1 cellular context compared by ENCODE assay signal in the genomic region with DNA sequence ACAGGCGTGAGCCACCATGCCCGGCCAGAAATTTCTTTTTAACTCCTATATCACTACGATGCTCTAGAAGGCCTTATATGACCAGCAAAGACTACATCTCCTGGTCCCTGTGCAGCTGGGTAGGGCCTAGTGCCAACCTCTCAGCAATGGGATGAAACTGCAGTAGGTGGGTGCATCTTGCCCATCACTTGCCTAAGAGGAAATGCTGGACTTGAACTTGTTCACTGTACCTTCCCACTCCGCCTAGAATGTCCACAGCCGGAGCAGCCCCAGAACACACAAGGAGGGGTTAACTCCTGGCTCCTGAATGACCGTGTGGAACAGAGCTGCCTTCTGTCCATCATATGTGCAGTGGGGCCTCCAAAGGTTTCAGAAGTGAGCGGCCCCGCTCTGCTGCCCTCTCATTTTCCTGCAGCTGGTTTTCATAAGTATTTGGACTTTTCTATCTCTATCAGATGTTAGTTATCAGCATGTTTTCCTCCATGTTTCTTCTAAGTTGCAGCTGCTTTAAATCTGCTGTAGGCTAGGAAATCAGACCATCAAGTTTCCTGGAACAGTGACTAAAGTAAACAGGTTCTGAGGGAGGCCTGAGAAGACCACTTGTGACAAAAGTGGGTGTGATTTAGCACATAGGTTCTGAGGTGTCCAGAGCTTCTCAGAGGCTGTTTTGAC.
TF ChIP-seq lines count a peak whose summit lies in the region.

No MANE protein-coding gene starts in this region.

TF ChIP-seq in K562, 482 proteins besides CTCF, POLR2A, EP300 and RAD21 (continued from another document and continues in another):
- TF ChIP-seq, protein P1, sequence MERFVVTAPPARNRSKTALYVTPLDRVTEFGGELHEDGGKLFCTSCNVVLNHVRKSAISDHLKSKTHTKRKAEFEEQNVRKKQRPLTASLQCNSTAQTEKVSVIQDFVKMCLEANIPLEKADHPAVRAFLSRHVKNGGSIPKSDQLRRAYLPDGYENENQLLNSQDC (CRISPR knock-in tag; IDR thresholded peaks at IDR 0.05), result no peak
- no peak for TF ChIP-seq RBM39 (optimal IDR thresholded peaks at IDR 0.05; ENCODE audit: low read depth, low read length)
- TF ChIP-seq, protein P2, sequence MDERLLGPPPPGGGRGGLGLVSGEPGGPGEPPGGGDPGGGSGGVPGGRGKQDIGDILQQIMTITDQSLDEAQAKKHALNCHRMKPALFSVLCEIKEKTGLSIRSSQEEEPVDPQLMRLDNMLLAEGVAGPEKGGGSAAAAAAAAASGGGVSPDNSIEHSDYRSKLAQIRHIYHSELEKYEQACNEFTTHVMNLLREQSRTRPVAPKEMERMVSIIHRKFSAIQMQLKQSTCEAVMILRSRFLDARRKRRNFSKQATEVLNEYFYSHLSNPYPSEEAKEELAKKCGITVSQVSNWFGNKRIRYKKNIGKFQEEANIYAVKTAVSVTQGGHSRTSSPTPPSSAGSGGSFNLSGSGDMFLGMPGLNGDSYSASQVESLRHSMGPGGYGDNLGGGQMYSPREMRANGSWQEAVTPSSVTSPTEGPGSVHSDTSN (CRISPR knock-in tag; IDR thresholded peaks at IDR 0.05; ENCODE audit: low read depth), result no peak
- TF ChIP-seq, protein P2 (tag; conservative IDR thresholded peaks at IDR 0.05; ENCODE audit: low read depth), result 0 out of 2 replicates have a peak, but pooled peaks have one; percentile 30
- no peak for TF ChIP-seq ZNF316 (IDR thresholded peaks at IDR 0.05)
- no peak for TF ChIP-seq RBBP5 (IDR thresholded peaks at IDR 0.05; ENCODE audit: borderline replicate concordance, insufficient read depth, low read length, poor library complexity, severe bottlenecking)
- TF ChIP-seq, protein P3, sequence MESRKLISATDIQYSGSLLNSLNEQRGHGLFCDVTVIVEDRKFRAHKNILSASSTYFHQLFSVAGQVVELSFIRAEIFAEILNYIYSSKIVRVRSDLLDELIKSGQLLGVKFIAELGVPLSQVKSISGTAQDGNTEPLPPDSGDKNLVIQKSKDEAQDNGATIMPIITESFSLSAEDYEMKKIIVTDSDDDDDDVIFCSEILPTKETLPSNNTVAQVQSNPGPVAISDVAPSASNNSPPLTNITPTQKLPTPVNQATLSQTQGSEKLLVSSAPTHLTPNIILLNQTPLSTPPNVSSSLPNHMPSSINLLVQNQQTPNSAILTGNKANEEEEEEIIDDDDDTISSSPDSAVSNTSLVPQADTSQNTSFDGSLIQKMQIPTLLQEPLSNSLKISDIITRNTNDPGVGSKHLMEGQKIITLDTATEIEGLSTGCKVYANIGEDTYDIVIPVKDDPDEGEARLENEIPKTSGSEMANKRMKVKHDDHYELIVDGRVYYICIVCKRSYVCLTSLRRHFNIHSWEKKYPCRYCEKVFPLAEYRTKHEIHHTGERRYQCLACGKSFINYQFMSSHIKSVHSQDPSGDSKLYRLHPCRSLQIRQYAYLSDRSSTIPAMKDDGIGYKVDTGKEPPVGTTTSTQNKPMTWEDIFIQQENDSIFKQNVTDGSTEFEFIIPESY (CRISPR knock-in tag; IDR thresholded peaks at IDR 0.05), result 0 out of 2 replicates have a peak, but pooled peaks have one; percentile 13
- TF ChIP-seq NRF1 (conservative IDR thresholded peaks at IDR 0.05 in 1 of 2, IDR thresholded peaks at IDR 0.05 in 1 of 2), result no peak; a peak in 1 of 4 replicates
- no peak for TF ChIP-seq ZNF324 (CRISPR knock-in tag; IDR thresholded peaks at IDR 0.05)
- TF ChIP-seq ZFX (CRISPR knock-in tag; IDR thresholded peaks at IDR 0.05), result no peak
- TF ChIP-seq TAF9B (IDR thresholded peaks at IDR 0.05; ENCODE audit: partially characterized antibody), result peak; percentile 43
- 0 out of 2 replicates have a peak, but pooled peaks have one; percentile 37 for TF ChIP-seq TRIM28 (IDR thresholded peaks at IDR 0.05)
- peak; percentile 20; the same call in 1 of the 2 replicates for TF ChIP-seq DPF2 (IDR thresholded peaks at IDR 0.05)
- TF ChIP-seq ZNF766 (CRISPR knock-in tag; conservative IDR thresholded peaks at IDR 0.05), result 0 out of 2 replicates have a peak, but pooled peaks have one; percentile 20
- 0 out of 2 replicates have a peak, but pooled peaks have one; percentile 24 for TF ChIP-seq E2F3 (CRISPR knock-in tag; IDR thresholded peaks at IDR 0.05)
- 0 out of 2 replicates have a peak, but pooled peaks have one; percentile 11 for TF ChIP-seq CTBP1 (IDR thresholded peaks at IDR 0.05; ENCODE audit: borderline replicate concordance)
- TF ChIP-seq BCL6 (CRISPR knock-in tag; IDR thresholded peaks at IDR 0.05), result no peak
- no peak for TF ChIP-seq FOS (IDR thresholded peaks at IDR 0.05; ENCODE audit: extremely low read depth, insufficient read length)
- TF ChIP-seq TBL1XR1 (IDR thresholded peaks at IDR 0.05; ENCODE audit: low read length in 2 of 2), result 0 out of 4 replicates have a peak, but pooled peaks of 1 of the 2 experiments have one; percentile 21
- TF ChIP-seq SIX5 (IDR thresholded peaks at IDR 0.05; ENCODE audit: borderline replicate concordance in 1 of 2, insufficient read depth in 1 of 2, low read depth in 1 of 2, low read length in 2 of 2), result no peak
- TF ChIP-seq MTA2 (IDR thresholded peaks at IDR 0.05; ENCODE audit: low read depth), result no peak
- TF ChIP-seq JUND (IDR thresholded peaks at IDR 0.05; ENCODE audit: borderline replicate concordance, low read depth, low read length), result peak; percentile 26; the same call in 1 of the 2 replicates
- TF ChIP-seq JUND (tag; IDR thresholded peaks at IDR 0.05; ENCODE audit: borderline replicate concordance, low read depth, low read length), result peak; percentile 37; the same call in 1 of the 3 replicates
- no peak for TF ChIP-seq ZFP36 (IDR thresholded peaks at IDR 0.05; ENCODE audit: low read depth, low read length, partially characterized antibody)
- no peak for TF ChIP-seq TFAM (CRISPR knock-in tag; conservative IDR thresholded peaks at IDR 0.05)
- TF ChIP-seq, protein P4, sequence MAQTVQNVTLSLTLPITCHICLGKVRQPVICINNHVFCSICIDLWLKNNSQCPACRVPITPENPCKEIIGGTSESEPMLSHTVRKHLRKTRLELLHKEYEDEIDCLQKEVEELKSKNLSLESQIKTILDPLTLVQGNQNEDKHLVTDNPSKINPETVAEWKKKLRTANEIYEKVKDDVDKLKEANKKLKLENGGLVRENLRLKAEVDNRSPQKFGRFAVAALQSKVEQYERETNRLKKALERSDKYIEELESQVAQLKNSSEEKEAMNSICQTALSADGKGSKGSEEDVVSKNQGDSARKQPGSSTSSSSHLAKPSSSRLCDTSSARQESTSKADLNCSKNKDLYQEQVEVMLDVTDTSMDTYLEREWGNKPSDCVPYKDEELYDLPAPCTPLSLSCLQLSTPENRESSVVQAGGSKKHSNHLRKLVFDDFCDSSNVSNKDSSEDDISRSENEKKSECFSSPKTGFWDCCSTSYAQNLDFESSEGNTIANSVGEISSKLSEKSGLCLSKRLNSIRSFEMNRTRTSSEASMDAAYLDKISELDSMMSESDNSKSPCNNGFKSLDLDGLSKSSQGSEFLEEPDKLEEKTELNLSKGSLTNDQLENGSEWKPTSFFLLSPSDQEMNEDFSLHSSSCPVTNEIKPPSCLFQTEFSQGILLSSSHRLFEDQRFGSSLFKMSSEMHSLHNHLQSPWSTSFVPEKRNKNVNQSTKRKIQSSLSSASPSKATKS (CRISPR knock-in tag; IDR thresholded peaks at IDR 0.05), result no peak
- no peak for TF ChIP-seq HOXB6 (CRISPR knock-in tag; IDR thresholded peaks at IDR 0.05; ENCODE audit: borderline replicate concordance)
- TF ChIP-seq SP2 (IDR thresholded peaks at IDR 0.05; ENCODE audit: extremely low read depth, low read depth, low read length, poor library complexity, severe bottlenecking), result no peak
- peak; percentile 35; the same call in 1 of the 2 replicates for TF ChIP-seq CBFA2T3 (IDR thresholded peaks at IDR 0.05)
- no peak for TF ChIP-seq ETV6 (IDR thresholded peaks at IDR 0.05; ENCODE audit: borderline replicate concordance in 1 of 2, low read depth in 2 of 2, low read length in 1 of 2)
- no peak for TF ChIP-seq ETV6 (CRISPR knock-in tag; IDR thresholded peaks at IDR 0.05; ENCODE audit: borderline replicate concordance)
- TF ChIP-seq NBN (IDR thresholded peaks at IDR 0.05; ENCODE audit: low read depth), result no peak
- peak; percentile 14; the same call in 1 of the 2 replicates for TF ChIP-seq CXXC5 (CRISPR knock-in tag; IDR thresholded peaks at IDR 0.05)
- TF ChIP-seq RCOR1 (IDR thresholded peaks at IDR 0.05; ENCODE audit: borderline replicate concordance in 1 of 2, low read depth in 2 of 2, low read length in 2 of 2), result peak in 1 of 2 experiments; percentile 75; a peak in 2 of 4 replicates
- no peak for TF ChIP-seq GABPA (tag; conservative IDR thresholded peaks at IDR 0.05; ENCODE audit: low read depth)
- TF ChIP-seq MEF2D (tag; conservative IDR thresholded peaks at IDR 0.05; ENCODE audit: low read depth), result no peak
- TF ChIP-seq, protein P5, sequence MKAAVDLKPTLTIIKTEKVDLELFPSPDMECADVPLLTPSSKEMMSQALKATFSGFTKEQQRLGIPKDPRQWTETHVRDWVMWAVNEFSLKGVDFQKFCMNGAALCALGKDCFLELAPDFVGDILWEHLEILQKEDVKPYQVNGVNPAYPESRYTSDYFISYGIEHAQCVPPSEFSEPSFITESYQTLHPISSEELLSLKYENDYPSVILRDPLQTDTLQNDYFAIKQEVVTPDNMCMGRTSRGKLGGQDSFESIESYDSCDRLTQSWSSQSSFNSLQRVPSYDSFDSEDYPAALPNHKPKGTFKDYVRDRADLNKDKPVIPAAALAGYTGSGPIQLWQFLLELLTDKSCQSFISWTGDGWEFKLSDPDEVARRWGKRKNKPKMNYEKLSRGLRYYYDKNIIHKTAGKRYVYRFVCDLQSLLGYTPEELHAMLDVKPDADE (conservative IDR thresholded peaks at IDR 0.05; ENCODE audit: control insufficient read depth, low read depth, low read length), result no peak
- no peak for TF ChIP-seq XRCC3 (IDR thresholded peaks at IDR 0.05)
- TF ChIP-seq BRD4 (IDR thresholded peaks at IDR 0.05), result 0 out of 2 replicates have a peak, but pooled peaks have one; percentile 24
- TF ChIP-seq DIDO1 (tag; IDR thresholded peaks at IDR 0.05; ENCODE audit: low read depth), result no peak
- TF ChIP-seq, protein P6, sequence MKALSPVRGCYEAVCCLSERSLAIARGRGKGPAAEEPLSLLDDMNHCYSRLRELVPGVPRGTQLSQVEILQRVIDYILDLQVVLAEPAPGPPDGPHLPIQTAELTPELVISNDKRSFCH (CRISPR knock-in tag; IDR thresholded peaks at IDR 0.05), result no peak
- TF ChIP-seq, protein P6 (tag; IDR thresholded peaks at IDR 0.05), result no peak
- TF ChIP-seq, protein P7, sequence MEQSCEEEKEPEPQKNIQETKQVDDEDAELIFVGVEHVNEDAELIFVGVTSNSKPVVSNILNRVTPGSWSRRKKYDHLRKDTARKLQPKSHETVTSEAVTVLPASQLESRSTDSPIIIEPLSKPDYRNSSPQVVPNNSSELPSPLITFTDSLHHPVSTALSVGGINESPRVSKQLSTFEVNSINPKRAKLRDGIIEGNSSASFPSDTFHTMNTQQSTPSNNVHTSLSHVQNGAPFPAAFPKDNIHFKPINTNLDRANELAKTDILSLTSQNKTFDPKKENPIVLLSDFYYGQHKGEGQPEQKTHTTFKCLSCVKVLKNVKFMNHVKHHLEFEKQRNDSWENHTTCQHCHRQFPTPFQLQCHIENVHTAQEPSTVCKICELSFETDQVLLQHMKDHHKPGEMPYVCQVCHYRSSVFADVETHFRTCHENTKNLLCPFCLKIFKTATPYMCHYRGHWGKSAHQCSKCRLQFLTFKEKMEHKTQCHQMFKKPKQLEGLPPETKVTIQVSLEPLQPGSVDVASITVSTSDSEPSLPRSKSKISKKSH (CRISPR knock-in tag; IDR thresholded peaks at IDR 0.05), result no peak
- no peak for TF ChIP-seq NFYB (IDR thresholded peaks at IDR 0.05; ENCODE audit: extremely low read depth, insufficient read length)
- TF ChIP-seq FOXK2 (conservative IDR thresholded peaks at IDR 0.05 in 1 of 2, IDR thresholded peaks at IDR 0.05 in 1 of 2; ENCODE audit: low read depth in 2 of 2), result peak; percentile 42 to 66; a peak in 3 of 4 replicates
- TF ChIP-seq, protein P8, sequence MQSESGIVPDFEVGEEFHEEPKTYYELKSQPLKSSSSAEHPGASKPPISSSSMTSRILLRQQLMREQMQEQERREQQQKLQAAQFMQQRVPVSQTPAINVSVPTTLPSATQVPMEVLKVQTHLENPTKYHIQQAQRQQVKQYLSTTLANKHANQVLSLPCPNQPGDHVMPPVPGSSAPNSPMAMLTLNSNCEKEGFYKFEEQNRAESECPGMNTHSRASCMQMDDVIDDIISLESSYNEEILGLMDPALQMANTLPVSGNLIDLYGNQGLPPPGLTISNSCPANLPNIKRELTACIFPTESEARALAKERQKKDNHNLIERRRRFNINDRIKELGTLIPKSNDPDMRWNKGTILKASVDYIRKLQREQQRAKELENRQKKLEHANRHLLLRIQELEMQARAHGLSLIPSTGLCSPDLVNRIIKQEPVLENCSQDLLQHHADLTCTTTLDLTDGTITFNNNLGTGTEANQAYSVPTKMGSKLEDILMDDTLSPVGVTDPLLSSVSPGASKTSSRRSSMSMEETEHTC (IDR thresholded peaks at IDR 0.05), result no peak
- TF ChIP-seq JUNB (CRISPR knock-in tag; conservative IDR thresholded peaks at IDR 0.05), result no peak
- TF ChIP-seq, protein P9, sequence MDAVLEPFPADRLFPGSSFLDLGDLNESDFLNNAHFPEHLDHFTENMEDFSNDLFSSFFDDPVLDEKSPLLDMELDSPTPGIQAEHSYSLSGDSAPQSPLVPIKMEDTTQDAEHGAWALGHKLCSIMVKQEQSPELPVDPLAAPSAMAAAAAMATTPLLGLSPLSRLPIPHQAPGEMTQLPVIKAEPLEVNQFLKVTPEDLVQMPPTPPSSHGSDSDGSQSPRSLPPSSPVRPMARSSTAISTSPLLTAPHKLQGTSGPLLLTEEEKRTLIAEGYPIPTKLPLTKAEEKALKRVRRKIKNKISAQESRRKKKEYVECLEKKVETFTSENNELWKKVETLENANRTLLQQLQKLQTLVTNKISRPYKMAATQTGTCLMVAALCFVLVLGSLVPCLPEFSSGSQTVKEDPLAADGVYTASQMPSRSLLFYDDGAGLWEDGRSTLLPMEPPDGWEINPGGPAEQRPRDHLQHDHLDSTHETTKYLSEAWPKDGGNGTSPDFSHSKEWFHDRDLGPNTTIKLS (IDR thresholded peaks at IDR 0.05; ENCODE audit: borderline replicate concordance, low read depth), result no peak; the same call in 1 of the 2 replicates
- TF ChIP-seq KDM1A (IDR thresholded peaks at IDR 0.05), result peak; percentile 71 to 79
- TF ChIP-seq TGIF2 (CRISPR knock-in tag; IDR thresholded peaks at IDR 0.05), result no peak
- TF ChIP-seq ILK (tag; IDR thresholded peaks at IDR 0.05; ENCODE audit: borderline replicate concordance, low read depth), result no peak
